Comparison of ENCODE assay signal across 1 cellular context in the genomic region with DNA sequence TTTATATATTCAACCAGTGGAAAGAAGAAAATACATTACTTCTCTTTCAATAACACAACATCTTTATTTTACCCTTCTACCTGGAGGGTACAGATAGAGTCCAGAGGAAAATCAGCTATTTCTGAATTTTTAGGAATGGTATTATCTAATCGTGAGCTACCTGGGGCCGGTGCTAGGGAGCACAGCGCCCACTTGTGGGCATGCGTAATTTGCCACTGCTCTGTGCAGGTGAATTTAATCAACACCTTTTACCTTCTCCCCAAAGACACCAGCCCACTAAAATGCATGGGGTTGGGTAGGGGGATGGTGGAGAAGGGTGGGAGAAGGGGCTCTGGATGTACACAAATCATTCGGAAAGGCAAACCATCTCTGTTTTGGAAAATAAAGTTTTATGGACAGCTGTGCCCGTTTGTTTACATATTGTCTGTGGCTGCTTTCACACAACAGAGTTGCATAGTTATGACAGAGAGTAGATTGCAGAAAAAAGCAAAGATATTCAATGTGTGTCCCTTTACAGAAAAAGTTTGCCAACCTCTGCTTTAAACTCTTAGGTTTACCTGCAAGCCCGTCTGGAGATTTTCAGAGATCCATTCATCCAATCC.
TF ChIP-seq lines count a peak whose summit lies in the region.

No MANE protein-coding gene starts in this region.

TF ChIP-seq in IMR-90, 13 proteins besides CTCF, POLR2A, EP300 and RAD21:
- no peak for TF ChIP-seq ELK1 (IDR thresholded peaks at IDR 0.05; ENCODE audit: borderline replicate concordance, low read depth, low read length)
- no peak for TF ChIP-seq BHLHE40 (IDR thresholded peaks at IDR 0.05; ENCODE audit: low read depth, low read length)
- TF ChIP-seq NFE2L2 (IDR thresholded peaks at IDR 0.05; ENCODE audit: low read depth, low read length) = no peak
- no peak for TF ChIP-seq RFX5 (IDR thresholded peaks at IDR 0.05; ENCODE audit: low read depth, low read length)
- TF ChIP-seq CHD1 (IDR thresholded peaks at IDR 0.05; ENCODE audit: low read depth, low read length) = no peak
- TF ChIP-seq MXI1 (IDR thresholded peaks at IDR 0.05; ENCODE audit: borderline replicate concordance, low read depth, low read length) = no peak
- no peak for TF ChIP-seq MAZ (IDR thresholded peaks at IDR 0.05; ENCODE audit: borderline replicate concordance, low read depth, low read length)
- no peak for TF ChIP-seq SMC3 (IDR thresholded peaks at IDR 0.05; ENCODE audit: low read depth, low read length)
- TF ChIP-seq FOS (IDR thresholded peaks at IDR 0.05; ENCODE audit: low read depth, low read length) = no peak
